2 cellular contexts compared by ENCODE assay signal in the genomic region with DNA sequence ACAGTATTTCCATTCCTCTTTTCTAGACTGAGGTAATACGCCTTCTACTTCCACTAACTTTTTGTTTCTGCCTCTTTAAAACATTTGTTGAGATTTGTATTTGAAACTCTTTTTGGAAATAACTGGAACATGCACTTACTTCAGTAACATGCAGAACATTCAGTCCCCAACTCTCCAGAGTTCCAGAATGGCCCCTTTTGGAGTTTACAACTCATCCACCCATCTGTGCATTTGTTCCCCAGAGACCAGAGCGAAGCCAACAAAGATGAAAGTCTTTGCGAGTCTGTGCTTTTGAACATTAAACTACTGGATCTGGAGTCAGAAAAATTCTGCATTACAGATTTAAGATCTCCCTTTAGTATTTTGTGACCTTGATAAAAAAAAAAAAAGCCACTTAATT.
TF ChIP-seq lines count a peak whose summit lies in the region.

No MANE protein-coding gene starts in this region.

TF ChIP-seq in SK-N-SH treated with all-trans-retinoic acid at 6 μM for 48 hours, 23 proteins besides CTCF, POLR2A, EP300 and RAD21 (continued from another document):
- TF ChIP-seq POU6F1 (CRISPR knock-in tag; IDR thresholded peaks at IDR 0.05; ENCODE audit: borderline replicate concordance, low read depth) (no peak), ISL1 (CRISPR knock-in tag; IDR thresholded peaks at IDR 0.05) (no peak), CREB5 (CRISPR knock-in tag; IDR thresholded peaks at IDR 0.05; ENCODE audit: low read depth) (no peak), SNAI2 (CRISPR knock-in tag; IDR thresholded peaks at IDR 0.05) (no peak), RARB (CRISPR knock-in tag; IDR thresholded peaks at IDR 0.05) (no peak)

TF ChIP-seq in HepG2, 621 proteins besides CTCF, POLR2A, EP300 and RAD21 (continued from another document):
- TF ChIP-seq ZNF282 (IDR thresholded peaks at IDR 0.05; ENCODE audit: partially characterized antibody): no peak
- no peak for TF ChIP-seq ZNF326 (CRISPR knock-in tag; IDR thresholded peaks at IDR 0.05; ENCODE audit: borderline replicate concordance)
- TF ChIP-seq SAP130 (CRISPR knock-in tag; IDR thresholded peaks at IDR 0.05; ENCODE audit: low read depth): no peak
- TF ChIP-seq, protein P1, sequence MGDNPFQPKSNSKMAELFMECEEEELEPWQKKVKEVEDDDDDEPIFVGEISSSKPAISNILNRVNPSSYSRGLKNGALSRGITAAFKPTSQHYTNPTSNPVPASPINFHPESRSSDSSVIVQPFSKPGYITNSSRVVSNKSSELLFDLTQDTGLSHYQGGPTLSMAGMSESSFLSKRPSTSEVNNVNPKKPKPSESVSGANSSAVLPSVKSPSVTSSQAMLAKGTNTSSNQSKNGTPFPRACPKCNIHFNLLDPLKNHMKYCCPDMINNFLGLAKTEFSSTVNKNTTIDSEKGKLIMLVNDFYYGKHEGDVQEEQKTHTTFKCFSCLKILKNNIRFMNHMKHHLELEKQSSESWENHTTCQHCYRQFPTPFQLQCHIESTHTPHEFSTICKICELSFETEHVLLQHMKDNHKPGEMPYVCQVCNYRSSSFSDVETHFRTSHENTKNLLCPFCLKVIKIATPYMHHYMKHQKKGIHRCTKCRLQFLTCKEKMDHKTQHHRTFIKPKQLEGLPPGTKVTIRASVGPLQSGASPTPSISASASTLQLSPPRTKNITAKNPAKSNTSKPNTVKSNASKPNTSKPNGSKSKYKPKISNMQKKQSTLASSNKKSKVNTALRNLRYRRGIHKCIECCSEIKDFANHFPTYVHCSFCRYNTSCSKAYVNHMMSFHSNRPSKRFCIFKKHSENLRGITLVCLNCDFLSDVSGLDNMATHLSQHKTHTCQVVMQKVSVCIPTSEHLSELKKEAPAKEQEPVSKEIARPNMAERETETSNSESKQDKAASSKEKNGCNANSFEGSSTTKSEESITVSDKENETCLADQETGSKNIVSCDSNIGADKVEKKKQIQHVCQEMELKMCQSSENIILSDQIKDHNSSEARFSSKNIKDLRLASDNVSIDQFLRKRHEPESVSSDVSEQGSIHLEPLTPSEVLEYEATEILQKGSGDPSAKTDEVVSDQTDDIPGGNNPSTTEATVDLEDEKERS (CRISPR knock-in tag; IDR thresholded peaks at IDR 0.05): no peak
- TF ChIP-seq NCOA1 (CRISPR knock-in tag; IDR thresholded peaks at IDR 0.05): no peak
- TF ChIP-seq, protein P2, sequence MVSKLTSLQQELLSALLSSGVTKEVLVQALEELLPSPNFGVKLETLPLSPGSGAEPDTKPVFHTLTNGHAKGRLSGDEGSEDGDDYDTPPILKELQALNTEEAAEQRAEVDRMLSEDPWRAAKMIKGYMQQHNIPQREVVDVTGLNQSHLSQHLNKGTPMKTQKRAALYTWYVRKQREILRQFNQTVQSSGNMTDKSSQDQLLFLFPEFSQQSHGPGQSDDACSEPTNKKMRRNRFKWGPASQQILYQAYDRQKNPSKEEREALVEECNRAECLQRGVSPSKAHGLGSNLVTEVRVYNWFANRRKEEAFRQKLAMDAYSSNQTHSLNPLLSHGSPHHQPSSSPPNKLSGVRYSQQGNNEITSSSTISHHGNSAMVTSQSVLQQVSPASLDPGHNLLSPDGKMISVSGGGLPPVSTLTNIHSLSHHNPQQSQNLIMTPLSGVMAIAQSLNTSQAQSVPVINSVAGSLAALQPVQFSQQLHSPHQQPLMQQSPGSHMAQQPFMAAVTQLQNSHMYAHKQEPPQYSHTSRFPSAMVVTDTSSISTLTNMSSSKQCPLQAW (CRISPR knock-in tag; IDR thresholded peaks at IDR 0.05): no peak
- TF ChIP-seq HOXA3 (CRISPR knock-in tag; IDR thresholded peaks at IDR 0.05): no peak
- TF ChIP-seq, protein P3, sequence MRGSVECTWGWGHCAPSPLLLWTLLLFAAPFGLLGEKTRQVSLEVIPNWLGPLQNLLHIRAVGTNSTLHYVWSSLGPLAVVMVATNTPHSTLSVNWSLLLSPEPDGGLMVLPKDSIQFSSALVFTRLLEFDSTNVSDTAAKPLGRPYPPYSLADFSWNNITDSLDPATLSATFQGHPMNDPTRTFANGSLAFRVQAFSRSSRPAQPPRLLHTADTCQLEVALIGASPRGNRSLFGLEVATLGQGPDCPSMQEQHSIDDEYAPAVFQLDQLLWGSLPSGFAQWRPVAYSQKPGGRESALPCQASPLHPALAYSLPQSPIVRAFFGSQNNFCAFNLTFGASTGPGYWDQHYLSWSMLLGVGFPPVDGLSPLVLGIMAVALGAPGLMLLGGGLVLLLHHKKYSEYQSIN (CRISPR knock-in tag; IDR thresholded peaks at IDR 0.05; ENCODE audit: borderline replicate concordance): no peak
- TF ChIP-seq NFIB (CRISPR knock-in tag; IDR thresholded peaks at IDR 0.05; ENCODE audit: borderline replicate concordance): no peak
